ENCODE assay signal across 8 cellular contexts in genomic region chr16:79770244-79771064, GRCh38.
DNase-seq lines count a peak whose midpoint lies in the region; ATAC-seq and TF ChIP-seq lines count a peak whose summit lies in the region.

No MANE protein-coding gene starts in this region.

- H3K9me3 Mint-ChIP-seq in mesothelial cell of epicardium, result no peaks in the 10 kb centered on the region

- ATAC-seq in GM19324 (IDR thresholded peaks at IDR 0.05; ENCODE audit: low FRiP score, unreplicated experiment) (peak; percentile 96), HG03442 (IDR thresholded peaks at IDR 0.05; ENCODE audit: unreplicated experiment) (peak; percentile 96)

- no peaks in the 10 kb centered on the region for H3K27me3 Mint-ChIP-seq in mesothelial cell of epicardium (ENCODE audit: low read depth)

- peak overlapping the region; percentile 99 for H3K27ac Mint-ChIP-seq in mesothelial cell of epicardium

- peak overlapping the region; percentile 89 for H3K4me3 Mint-ChIP-seq in mesothelial cell of epicardium

- DNase-seq in AML-193 (lab: John Stamatoyannopoulos, UW) (peak; percentile 23 to 58), NCI-H748 treated with DMSO at 0.1 percent for 48 hours (lab: John Stamatoyannopoulos, UW) (peak; percentile 68), activated T-cell treated with anti-CD3 and anti-CD28 coated beads for 1 hour (ENCODE audit: low read depth) (peak; percentile 25), epidermal melanocyte (ENCODE audit: insufficient read length, low spot score) (peak; percentile 90), mesothelial cell of epicardium (ENCODE audit: low spot score in 2 of 2, unreplicated experiment in 2 of 2) (peak; percentile 84 to 85)
- peak; percentile 24 for DNase-seq in stimulated activated CD8-positive, alpha-beta memory T cell treated with anti-CD3 and anti-CD28 coated beads, Interleukin-12 subunit alpha, Interleukin-12 subunit beta, amount 100 ng/mL, for 4 hours (ENCODE audit: low read depth)

- peaks cover 58% of the 10 kb centered on the region for H3K4me1 Mint-ChIP-seq in mesothelial cell of epicardium

- TF ChIP-seq CTCF in mesothelial cell of epicardium (IDR thresholded peaks at IDR 0.05; ENCODE audit: unreplicated experiment), result no peak

- no peaks in the 10 kb centered on the region for H3K36me3 Mint-ChIP-seq in mesothelial cell of epicardium

Comparison
In these comparisons a context has a peak if more than half of its experiments do, and no peak if none do; other contexts are left out.
1. Peak in every context shown above with its lines: DNase-seq and ATAC-seq.
2. DNase-seq: peak in every context shown above with its lines; median percentile 90 in epidermal melanocyte; 84 in mesothelial cell of epicardium; 68 in NCI-H748 treated with DMSO at 0.1 percent for 48 hours; 40 in AML-193; 25 in activated T-cell treated with anti-CD3 and anti-CD28 coated beads for 1 hour; 24 in stimulated activated CD8-positive, alpha-beta memory T cell treated with anti-CD3 and anti-CD28 coated beads, Interleukin-12 subunit alpha, Interleukin-12 subunit beta, amount 100 ng/mL, for 4 hours.